Comparison of ENCODE assay signal across 11 cellular contexts in the genomic region with DNA sequence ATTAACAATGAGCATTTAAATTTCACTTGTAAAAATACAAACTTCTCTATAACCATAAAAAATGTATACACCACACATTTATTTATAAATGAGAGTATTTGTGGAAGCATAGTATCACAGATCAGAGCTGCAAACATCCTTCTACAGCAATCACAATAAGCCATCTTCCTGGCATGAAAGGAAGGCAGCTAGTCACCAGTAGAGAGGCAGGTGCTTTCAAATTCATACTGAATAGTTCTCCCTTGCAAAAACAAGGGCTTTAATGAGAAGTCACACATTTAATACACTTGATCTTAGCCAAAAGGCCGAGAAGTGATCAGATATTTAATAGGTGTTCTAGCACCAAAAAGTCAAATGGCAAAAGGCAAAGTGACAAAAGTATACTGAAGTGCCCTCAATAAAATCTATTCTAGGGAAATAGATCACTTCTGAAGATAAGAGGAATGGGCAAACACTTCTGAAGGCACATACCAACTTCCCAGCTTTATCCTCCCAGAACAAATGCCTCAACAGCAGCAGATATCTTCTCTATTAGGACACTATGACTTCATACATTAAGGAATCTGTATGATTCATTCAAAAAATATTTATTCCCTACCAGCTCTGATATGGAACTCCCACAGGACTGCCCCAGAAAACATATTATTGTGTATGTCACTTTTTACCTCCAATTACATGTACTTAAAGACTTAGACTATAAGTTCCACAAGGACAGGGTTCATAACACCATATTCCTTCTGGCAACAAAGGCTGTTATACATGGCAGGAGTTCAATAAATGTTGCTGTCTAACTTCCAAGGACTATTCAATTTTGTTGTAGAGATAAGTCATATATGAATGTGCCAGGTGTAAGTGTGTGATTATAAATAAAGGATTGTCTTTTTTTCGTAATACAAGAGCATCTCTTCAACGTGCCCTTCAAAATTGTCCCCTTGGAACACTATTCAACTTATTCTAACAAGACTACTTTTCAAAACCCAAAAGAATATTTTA. TPM values are rescaled to one million over a fixed set of nuclear protein-coding genes. Genes with fewer than 3 reads are reported as not detected.
DNase-seq lines count a peak whose midpoint lies in the region; ATAC-seq and TF ChIP-seq lines count a peak whose summit lies in the region.
"Had no signal": no experiment of that assay in that cellular context is flagged by ENCODE, and none has a peak within 500 bp of the region (broad histone marks: within the 10 kb centered on the region; RNA-seq: fewer than 3 reads in every experiment).

No MANE protein-coding gene starts in this region.

- H3K27me3 Mint-ChIP-seq in CD8-positive, alpha-beta T cell (ENCODE audit: low read depth), result no peaks in the 10 kb centered on the region
- no peaks in the 10 kb centered on the region for H3K27me3 Mint-ChIP-seq in mesothelial cell of epicardium (ENCODE audit: low read depth)
- no peaks in the 10 kb centered on the region for H3K27me3 Mint-ChIP-seq in naive thymus-derived CD8-positive, alpha-beta T cell

- TF ChIP-seq CTCF in CD8-positive, alpha-beta T cell (IDR thresholded peaks at IDR 0.05), result no peak
- TF ChIP-seq CTCF in mesothelial cell of epicardium (IDR thresholded peaks at IDR 0.05; ENCODE audit: unreplicated experiment) (no peak), tibial artery (IDR thresholded peaks at IDR 0.05) (no peak)

- no peak for ATAC-seq in CD8-positive, alpha-beta T cell
- ATAC-seq in HG02571 (IDR thresholded peaks at IDR 0.05; ENCODE audit: unreplicated experiment), result no peak
- no peak for ATAC-seq in naive thymus-derived CD8-positive, alpha-beta T cell

- DNase-seq in CD8-positive, alpha-beta T cell, result no peak
- peak; percentile 7 for DNase-seq in NCI-H2029 (lab: John Stamatoyannopoulos, UW)
- DNase-seq in dermis blood vessel endothelial cell, result peak; percentile 86
- no peak for DNase-seq in mesothelial cell of epicardium (ENCODE audit: low spot score in 2 of 2, unreplicated experiment in 2 of 2)
- no peak for DNase-seq in tibial artery
- no peak for DNase-seq in activated naive CD4-positive, alpha-beta T cell treated with Interleukin-2 at 50 U/mL for 16 hours
- DNase-seq in naive thymus-derived CD8-positive, alpha-beta T cell, result no peak
- DNase-seq: activated T-cell treated with anti-CD3 and anti-CD28 coated beads for 4 hours, DND-41 had no signal

- CTCF ChIA-PET in CD8-positive, alpha-beta T cell (lab: Charles Lee), result no interaction called here

- H3K27ac ChIP-seq in CD8-positive, alpha-beta T cell (ENCODE audit: low read depth, low read length), result no peak overlapping the region
- H3K27ac ChIP-seq in tibial artery, result no peak overlapping the region
- H3K27ac ChIP-seq: vagina had no signal

- H3K4me1 Mint-ChIP-seq in CD8-positive, alpha-beta T cell (ENCODE audit: low read depth), result peaks cover 24% of the 10 kb centered on the region
- H3K4me1 Mint-ChIP-seq in mesothelial cell of epicardium, result peaks cover 29% of the 10 kb centered on the region
- H3K4me1 Mint-ChIP-seq in naive thymus-derived CD8-positive, alpha-beta T cell, result peaks cover 7 to 31% (median 23%) of the 10 kb centered on the region in 4 donors

- H3K27ac Mint-ChIP-seq in CD8-positive, alpha-beta T cell, result peak overlapping the region; percentile 4
- peak overlapping the region; percentile 79 for H3K27ac Mint-ChIP-seq in mesothelial cell of epicardium
- no peak overlapping the region for H3K27ac Mint-ChIP-seq in naive thymus-derived CD8-positive, alpha-beta T cell

- H3K36me3 Mint-ChIP-seq in CD8-positive, alpha-beta T cell, result peaks cover 20% of the 10 kb centered on the region
- H3K36me3 Mint-ChIP-seq in mesothelial cell of epicardium, result no peaks in the 10 kb centered on the region
- peaks cover 5 to 34% (median 8%) of the 10 kb centered on the region in 3 donors for H3K36me3 Mint-ChIP-seq in naive thymus-derived CD8-positive, alpha-beta T cell

- H3K27me3 ChIP-seq in CD8-positive, alpha-beta T cell (ENCODE audit: insufficient read depth, low read length), result no peaks in the 10 kb centered on the region
- no peaks in the 10 kb centered on the region for H3K27me3 ChIP-seq in tibial artery
- H3K27me3 ChIP-seq: vagina had no signal

- no peak overlapping the region for H3K4me3 Mint-ChIP-seq in CD8-positive, alpha-beta T cell
- H3K4me3 Mint-ChIP-seq in mesothelial cell of epicardium, result no peak overlapping the region
- H3K4me3 Mint-ChIP-seq in naive thymus-derived CD8-positive, alpha-beta T cell, result no peak overlapping the region

- POLR2A ChIA-PET in CD8-positive, alpha-beta T cell (lab: Charles Lee), result no interaction called here
- POLR2A ChIA-PET in naive thymus-derived CD8-positive, alpha-beta T cell (lab: Charles Lee), result interaction anchor here (0.5 to 0.6 kb wide), 3 partner anchors 8 to 32 kb away, joined by 3 to 4 read pairs (median 3); a partner anchor contains a TSS

- H3K9me3 Mint-ChIP-seq in CD8-positive, alpha-beta T cell, result no peaks in the 10 kb centered on the region
- no peaks in the 10 kb centered on the region for H3K9me3 Mint-ChIP-seq in mesothelial cell of epicardium
- H3K9me3 Mint-ChIP-seq in naive thymus-derived CD8-positive, alpha-beta T cell, result no peaks in the 10 kb centered on the region

- H3K9me3 ChIP-seq in CD8-positive, alpha-beta T cell (ENCODE audit: low read length), result no peaks in the 10 kb centered on the region
- no peaks in the 10 kb centered on the region for H3K9me3 ChIP-seq in tibial artery
- H3K9me3 ChIP-seq: vagina had no signal

- intact Hi-C loops in CD8-positive, alpha-beta T cell (cut with DNase I, micrococcal nuclease), result no loop called here
- intact Hi-C loops in tibial artery (cut with DNase I; ENCODE audit: low total_unique reads), result no loop called here

- H3K36me3 ChIP-seq in CD8-positive, alpha-beta T cell (ENCODE audit: insufficient read depth, low read length), result no peaks in the 10 kb centered on the region
- no peaks in the 10 kb centered on the region for H3K36me3 ChIP-seq in tibial artery
- H3K36me3 ChIP-seq: vagina had no signal

- no peak overlapping the region for H3K4me3 ChIP-seq in CD8-positive, alpha-beta T cell (ENCODE audit: low read depth, low read length)
- no peak overlapping the region for H3K4me3 ChIP-seq in tibial artery
- H3K4me3 ChIP-seq: vagina had no signal

- no peaks in the 10 kb centered on the region for H3K4me1 ChIP-seq in CD8-positive, alpha-beta T cell (ENCODE audit: insufficient read depth, low read length)
- H3K4me1 ChIP-seq in tibial artery, result peaks cover 0 to 13% (median 6%) of the 10 kb centered on the region in 4 donors

RNA-seq across cellular contexts. Expression of a gene that starts 31.7 kb away (rescaled TPM):
- total RNA-seq in CD8-positive, alpha-beta T cell, result 10 to 100 TPM; 38.2 to 42.7 TPM
- total RNA-seq in dermis blood vessel endothelial cell, result 82.5 and 84.4 TPM in 2 replicates
- 62.9 to 68.2 TPM (median 62.9 TPM) in 3 replicates for total RNA-seq in mesothelial cell of epicardium
- 10 to 100 TPM; 50.0 to 54.5 TPM for total RNA-seq in naive thymus-derived CD8-positive, alpha-beta T cell
- polyA plus RNA-seq in naive thymus-derived CD8-positive, alpha-beta T cell, result 10 to 100 TPM; 50.1 to 69.6 (median 53.5) TPM

Comparison
In these comparisons a context has a peak if more than half of its experiments do, and no peak if none do; other contexts are left out.
1. DNase-seq: peak in NCI-H2029 (single experiment) and dermis blood vessel endothelial cell (single experiment); none in CD8-positive, alpha-beta T cell (0 of 7), mesothelial cell of epicardium (0 of 2), tibial artery (0 of 2), activated naive CD4-positive, alpha-beta T cell treated with Interleukin-2 at 50 U/mL for 16 hours (single experiment) and naive thymus-derived CD8-positive, alpha-beta T cell (0 of 10).
2. H3K27ac Mint-ChIP-seq: peak in CD8-positive, alpha-beta T cell (single experiment) and mesothelial cell of epicardium (single experiment); none in naive thymus-derived CD8-positive, alpha-beta T cell (0 of 10).